Comparison of ENCODE assay signal across 1 cellular context in genomic region chr6:83065511-83066192, GRCh38.
TF ChIP-seq lines count a peak whose summit lies in the region.

Gene UBE3D, minus strand, starts transcription at chr6:83065841. Its CDS starts 123 bp downstream, at chr6:83065718.

TF ChIP-seq in HepG2, 621 proteins besides CTCF, POLR2A, EP300 and RAD21 (continued from another document and continues in another):
- TF ChIP-seq IKZF5 (CRISPR knock-in tag; IDR thresholded peaks at IDR 0.05): peak; percentile 76
- TF ChIP-seq HNF4G (IDR thresholded peaks at IDR 0.05; ENCODE audit: borderline replicate concordance, low read depth, low read length): peak; percentile 3; the same call in 1 of the 2 replicates
- TF ChIP-seq HNF4G (CRISPR knock-in tag; IDR thresholded peaks at IDR 0.05; ENCODE audit: borderline replicate concordance, low read depth): peak; percentile 60; the same call in 1 of the 2 replicates
- peak; percentile 84 for TF ChIP-seq CHCHD3 (CRISPR knock-in tag; IDR thresholded peaks at IDR 0.05)
- TF ChIP-seq STAT6 (CRISPR knock-in tag; IDR thresholded peaks at IDR 0.05; ENCODE audit: borderline replicate concordance): peak; percentile 62; the same call in 1 of the 2 replicates
- TF ChIP-seq ZNF607 (CRISPR knock-in tag; IDR thresholded peaks at IDR 0.05; ENCODE audit: borderline replicate concordance): peak; percentile 64; the same call in 1 of the 2 replicates
- TF ChIP-seq RFXANK (CRISPR knock-in tag; IDR thresholded peaks at IDR 0.05): no peak
- TF ChIP-seq IRF9 (CRISPR knock-in tag; IDR thresholded peaks at IDR 0.05; ENCODE audit: borderline replicate concordance): peak; percentile 43; the same call in 1 of the 2 replicates
- TF ChIP-seq TFDP1 (CRISPR knock-in tag; IDR thresholded peaks at IDR 0.05; ENCODE audit: borderline replicate concordance): peak; percentile 96
- peak; percentile 100 for TF ChIP-seq POGZ (CRISPR knock-in tag; IDR thresholded peaks at IDR 0.05)
- TF ChIP-seq BCL6 (CRISPR knock-in tag; IDR thresholded peaks at IDR 0.05): no peak; the same call in 1 of the 2 replicates
- TF ChIP-seq ATM (IDR thresholded peaks at IDR 0.05; ENCODE audit: borderline replicate concordance): no peak
- no peak; the same call in 1 of the 2 replicates for TF ChIP-seq SRY (CRISPR knock-in tag; IDR thresholded peaks at IDR 0.05)
- peak; percentile 48; the same call in 1 of the 2 replicates for TF ChIP-seq GMEB2 (CRISPR knock-in tag; IDR thresholded peaks at IDR 0.05; ENCODE audit: low read depth)
- no peak for TF ChIP-seq PRMT3 (CRISPR knock-in tag; IDR thresholded peaks at IDR 0.05; ENCODE audit: borderline replicate concordance, low read depth)
- TF ChIP-seq THAP8 (CRISPR knock-in tag; IDR thresholded peaks at IDR 0.05; ENCODE audit: borderline replicate concordance): no peak
- TF ChIP-seq MXD1 (CRISPR knock-in tag; IDR thresholded peaks at IDR 0.05): peak; percentile 93
- TF ChIP-seq FOXM1 (CRISPR knock-in tag; IDR thresholded peaks at IDR 0.05): no peak
- peak; percentile 89; the same call in 1 of the 2 replicates for TF ChIP-seq ZNF350 (CRISPR knock-in tag; IDR thresholded peaks at IDR 0.05; ENCODE audit: borderline replicate concordance, low read depth)
- peak; percentile 96; the same call in 2 of the 3 replicates for TF ChIP-seq MXI1 (IDR thresholded peaks at IDR 0.05; ENCODE audit: borderline replicate concordance, low read depth, low read length)
- TF ChIP-seq ZC3H13 (CRISPR knock-in tag; IDR thresholded peaks at IDR 0.05): no peak; the same call in 1 of the 2 replicates
- TF ChIP-seq ARID4A (CRISPR knock-in tag; IDR thresholded peaks at IDR 0.05; ENCODE audit: borderline replicate concordance): peak; percentile 91; the same call in 1 of the 2 replicates
- peak; percentile 48; the same call in 1 of the 2 replicates for TF ChIP-seq ZNF121 (CRISPR knock-in tag; IDR thresholded peaks at IDR 0.05)
- no peak for TF ChIP-seq ZFP36L1 (CRISPR knock-in tag; IDR thresholded peaks at IDR 0.05)
- TF ChIP-seq ZXDC (CRISPR knock-in tag; IDR thresholded peaks at IDR 0.05): 0 out of 2 replicates have a peak, but pooled peaks have one; percentile 65
- peak; percentile 83 for TF ChIP-seq ARNT2 (CRISPR knock-in tag; IDR thresholded peaks at IDR 0.05; ENCODE audit: low read depth)
- no peak for TF ChIP-seq HMG20B (CRISPR knock-in tag; conservative IDR thresholded peaks at IDR 0.05)
- no peak for TF ChIP-seq HES4 (CRISPR knock-in tag; IDR thresholded peaks at IDR 0.05; ENCODE audit: borderline replicate concordance)
- TF ChIP-seq SATB2 (CRISPR knock-in tag; IDR thresholded peaks at IDR 0.05): no peak
- no peak for TF ChIP-seq NR3C1 (CRISPR knock-in tag; IDR thresholded peaks at IDR 0.05)
- peak; percentile 87 for TF ChIP-seq ZBTB14 (CRISPR knock-in tag; IDR thresholded peaks at IDR 0.05)
- no peak for TF ChIP-seq CREB1 (IDR thresholded peaks at IDR 0.05)
- peak; percentile 57; the same call in 1 of the 2 replicates for TF ChIP-seq CREB1 (CRISPR knock-in tag; IDR thresholded peaks at IDR 0.05)
- peak; percentile 95 for TF ChIP-seq E2F5 (CRISPR knock-in tag; conservative IDR thresholded peaks at IDR 0.05)
- TF ChIP-seq KDM2A (CRISPR knock-in tag; IDR thresholded peaks at IDR 0.05; ENCODE audit: borderline replicate concordance, low read depth): no peak; the same call in none of the 2 replicates
- TF ChIP-seq PHF5A (CRISPR knock-in tag; IDR thresholded peaks at IDR 0.05; ENCODE audit: low read depth, unreplicated experiment): peak; percentile 45
